In the genomic region with DNA sequence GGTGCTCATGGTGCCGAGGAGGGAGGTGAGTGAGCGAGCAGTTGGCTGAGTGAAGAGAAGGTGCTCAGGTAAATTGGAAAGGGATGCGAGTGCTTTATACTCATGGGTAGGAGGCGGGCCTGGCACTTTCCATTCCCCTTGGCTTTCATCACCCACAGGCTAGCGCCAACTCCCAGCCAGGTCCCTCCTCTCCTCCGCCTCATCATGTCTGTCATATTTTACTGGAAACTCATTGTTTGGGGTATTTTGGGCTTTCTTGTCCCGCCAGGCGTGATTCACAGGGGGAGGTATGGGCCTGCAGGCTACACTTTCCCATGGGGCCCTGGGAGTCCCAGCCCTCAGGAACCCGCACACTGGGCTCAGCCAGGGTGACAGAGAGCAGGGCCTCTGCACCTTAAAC, we compare ENCODE assay signal across 6 cellular contexts. TPM values are rescaled to one million over a fixed set of nuclear protein-coding genes. Genes with fewer than 3 reads are reported as not detected.
"Had no signal": no experiment of that assay in that cellular context is flagged by ENCODE, and none has a peak within 500 bp of the region (broad histone marks: within the 10 kb centered on the region; RNA-seq: fewer than 3 reads in every experiment).

No MANE protein-coding gene starts in this region.

RNA-seq across cellular contexts. Expression of a gene that starts 26.8 kb away (rescaled TPM):
- total RNA-seq: GM23338, H1, H9, HT-29, IMR-90, K562 had no signal
- polyA plus RNA-seq: GM23338, H1, IMR-90, K562 had no signal
